In the genomic region with DNA sequence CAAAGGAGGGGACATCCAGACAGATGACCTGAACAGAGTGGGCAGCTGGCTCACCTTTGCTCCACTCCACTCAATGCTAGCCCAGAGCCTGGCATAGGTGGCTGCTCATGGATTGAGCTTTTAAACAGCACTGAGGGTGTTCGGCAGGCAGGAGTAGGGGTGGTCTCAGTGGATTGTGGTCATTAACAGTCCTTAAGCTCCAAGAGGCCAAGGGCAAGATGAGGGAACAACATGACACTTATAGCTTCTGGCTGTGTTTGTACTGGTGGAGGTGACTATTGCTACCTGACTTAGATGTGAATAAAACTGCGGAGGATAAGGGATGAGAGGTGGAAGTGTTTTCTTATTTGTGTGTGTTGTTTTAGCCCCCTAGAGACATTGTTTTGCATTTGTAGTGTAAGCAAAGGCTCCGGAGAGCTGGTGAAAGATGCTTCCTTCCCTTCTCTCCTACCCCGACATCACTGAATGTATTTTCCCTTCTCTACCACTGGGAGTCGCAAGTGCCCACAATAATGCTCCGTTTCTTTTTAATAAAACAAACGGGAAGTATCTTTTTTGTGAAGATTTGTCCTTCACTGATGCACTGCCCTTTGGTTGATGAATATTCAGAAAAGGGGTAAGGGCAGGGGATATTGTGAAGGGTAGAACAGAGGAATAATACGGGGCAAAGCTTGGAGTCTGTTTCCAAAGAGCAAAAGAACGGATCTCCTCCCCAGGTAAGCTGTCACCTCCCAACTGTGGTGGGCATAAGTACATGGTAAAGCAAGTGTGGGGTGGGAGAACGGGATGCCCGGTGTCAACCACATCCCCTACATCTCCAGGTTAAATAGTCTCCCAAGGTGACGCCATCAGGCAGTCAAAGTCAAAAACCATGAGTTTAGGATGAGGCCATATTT, we compare ENCODE assay signal across 8 cellular contexts.
A peak's percentile ranks its signal among the peaks of the same experiment; 100 is the strongest.
DNase-seq lines count a peak whose midpoint lies in the region; ATAC-seq and TF ChIP-seq lines count a peak whose summit lies in the region.

No MANE protein-coding gene starts in this region.

- ATAC-seq in GM19455 (IDR thresholded peaks at IDR 0.05; ENCODE audit: unreplicated experiment) = no peak

- H3K4me1 ChIP-seq in HAP-1 = no peaks in the 10 kb centered on the region

- TF ChIP-seq CTCF in cardiac fibroblast (IDR thresholded peaks at IDR 0.05; ENCODE audit: low read depth, low read length) = peak; percentile 65

- H3K4me3 ChIP-seq in HAP-1 (no peak overlapping the region), cardiac fibroblast (replicated peaks in 1 of 2; ENCODE audit: low read depth in 2 of 2, low read length in 2 of 2) (no peak overlapping the region)

- H3K27me3 ChIP-seq in HAP-1 (ENCODE audit: low read depth) = no peaks in the 10 kb centered on the region

- H3K9me3 ChIP-seq in HAP-1 = no peaks in the 10 kb centered on the region

- no peaks in the 10 kb centered on the region for H3K36me3 ChIP-seq in HAP-1 (replicated peaks)

- peak; percentile 14 for DNase-seq in activated CD4-positive, alpha-beta T cell treated with anti-CD3 and anti-CD28 coated beads for 48 hours
- no peak for DNase-seq in activated CD4-positive, alpha-beta T cell treated with anti-CD3 and anti-CD28 coated beads for 1 hour
- DNase-seq in HAP-1 (ENCODE audit: low spot score in 2 of 2) (peak; percentile 40 to 41), NCI-H1092 (lab: John Stamatoyannopoulos, UW) (peak; percentile 7), cardiac fibroblast (ENCODE audit: low read depth in 2 of 2) (peak; percentile 59 to 60), medulla oblongata (ENCODE audit: extremely low spot score) (peak; percentile 60), NCI-H2171 (lab: John Stamatoyannopoulos, UW) (no peak)

- in situ Hi-C loops in HAP-1 (cut with MboI; ENCODE audit: low sequenced_read_pairs) = loop anchor here (10.0 to 25.0 kb wide), 2 partner anchors 283 to 720 kb away; a partner anchor contains a TSS

Comparison
In these comparisons a context has a peak if more than half of its experiments do, and no peak if none do; other contexts are left out.
1. DNase-seq: peak in activated CD4-positive, alpha-beta T cell treated with anti-CD3 and anti-CD28 coated beads for 48 hours (single experiment), HAP-1 (2 of 2), NCI-H1092 (single experiment), cardiac fibroblast (2 of 2) and medulla oblongata (single experiment); none in activated CD4-positive, alpha-beta T cell treated with anti-CD3 and anti-CD28 coated beads for 1 hour (single experiment) and NCI-H2171 (single experiment).